Comparison of ENCODE assay signal across 1 cellular context in the genomic region with DNA sequence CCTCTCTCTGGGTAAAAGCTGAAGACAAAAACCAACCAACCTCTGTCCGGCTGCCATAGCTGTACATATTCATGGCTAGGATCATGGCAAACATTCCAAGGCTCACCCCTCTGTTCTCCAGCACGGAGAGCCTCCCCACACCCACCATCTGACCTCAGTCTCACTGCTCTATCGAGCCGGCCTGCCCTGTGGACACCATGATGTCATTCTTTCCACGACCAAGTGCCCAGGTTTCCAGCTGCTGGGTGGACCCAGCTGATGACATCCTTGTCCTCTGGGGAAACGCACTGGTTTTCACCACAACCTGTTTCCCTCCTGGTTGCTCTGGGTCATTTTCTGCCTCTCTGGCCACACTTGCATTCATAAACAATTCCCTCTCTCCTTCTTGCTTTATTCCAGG.
TF ChIP-seq lines count a peak whose summit lies in the region.

No MANE protein-coding gene starts in this region.

TF ChIP-seq in HepG2, 621 proteins besides CTCF, POLR2A, EP300 and RAD21:
- TF ChIP-seq, protein P1, sequence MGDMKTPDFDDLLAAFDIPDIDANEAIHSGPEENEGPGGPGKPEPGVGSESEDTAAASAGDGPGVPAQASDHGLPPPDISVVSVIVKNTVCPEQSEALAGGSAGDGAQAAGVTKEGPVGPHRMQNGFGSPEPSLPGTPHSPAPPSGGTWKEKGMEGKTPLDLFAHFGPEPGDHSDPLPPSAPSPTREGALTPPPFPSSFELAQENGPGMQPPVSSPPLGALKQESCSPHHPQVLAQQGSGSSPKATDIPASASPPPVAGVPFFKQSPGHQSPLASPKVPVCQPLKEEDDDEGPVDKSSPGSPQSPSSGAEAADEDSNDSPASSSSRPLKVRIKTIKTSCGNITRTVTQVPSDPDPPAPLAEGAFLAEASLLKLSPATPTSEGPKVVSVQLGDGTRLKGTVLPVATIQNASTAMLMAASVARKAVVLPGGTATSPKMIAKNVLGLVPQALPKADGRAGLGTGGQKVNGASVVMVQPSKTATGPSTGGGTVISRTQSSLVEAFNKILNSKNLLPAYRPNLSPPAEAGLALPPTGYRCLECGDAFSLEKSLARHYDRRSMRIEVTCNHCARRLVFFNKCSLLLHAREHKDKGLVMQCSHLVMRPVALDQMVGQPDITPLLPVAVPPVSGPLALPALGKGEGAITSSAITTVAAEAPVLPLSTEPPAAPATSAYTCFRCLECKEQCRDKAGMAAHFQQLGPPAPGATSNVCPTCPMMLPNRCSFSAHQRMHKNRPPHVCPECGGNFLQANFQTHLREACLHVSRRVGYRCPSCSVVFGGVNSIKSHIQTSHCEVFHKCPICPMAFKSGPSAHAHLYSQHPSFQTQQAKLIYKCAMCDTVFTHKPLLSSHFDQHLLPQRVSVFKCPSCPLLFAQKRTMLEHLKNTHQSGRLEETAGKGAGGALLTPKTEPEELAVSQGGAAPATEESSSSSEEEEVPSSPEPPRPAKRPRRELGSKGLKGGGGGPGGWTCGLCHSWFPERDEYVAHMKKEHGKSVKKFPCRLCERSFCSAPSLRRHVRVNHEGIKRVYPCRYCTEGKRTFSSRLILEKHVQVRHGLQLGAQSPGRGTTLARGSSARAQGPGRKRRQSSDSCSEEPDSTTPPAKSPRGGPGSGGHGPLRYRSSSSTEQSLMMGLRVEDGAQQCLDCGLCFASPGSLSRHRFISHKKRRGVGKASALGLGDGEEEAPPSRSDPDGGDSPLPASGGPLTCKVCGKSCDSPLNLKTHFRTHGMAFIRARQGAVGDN (CRISPR knock-in tag; IDR thresholded peaks at IDR 0.05): no peak
- TF ChIP-seq ATF7 (IDR thresholded peaks at IDR 0.05): peak; percentile 65
- no peak for TF ChIP-seq ATF7 (CRISPR knock-in tag; IDR thresholded peaks at IDR 0.05)
